In genomic region chr5:54785729-54786548, GRCh38 we compare ENCODE assay signal across 8 cellular contexts.
DNase-seq lines count a peak whose midpoint lies in the region; ATAC-seq and TF ChIP-seq lines count a peak whose summit lies in the region.

No MANE protein-coding gene starts in this region.

- H3K27me3 Mint-ChIP-seq in natural killer cell (ENCODE audit: low read depth in 2 of 2): no peaks in the 10 kb centered on the region
- no peaks in the 10 kb centered on the region for H3K27me3 Mint-ChIP-seq in immature natural killer cell (ENCODE audit: low read depth in 3 of 3)

- DNase-seq in cerebellar cortex (ENCODE audit: low spot score) (peak; percentile 87), natural killer cell (no peak), NCI-H526 treated with DMSO at 0.1 percent for 48 hours (lab: John Stamatoyannopoulos, UW) (no peak), immature natural killer cell (no peak), HAP-1 (ENCODE audit: low spot score in 2 of 2) (no peak)

- H3K36me3 ChIP-seq in HAP-1 (replicated peaks): no peaks in the 10 kb centered on the region

- peaks cover 0 to 3% of the 10 kb centered on the region in 2 donors for H3K9me3 Mint-ChIP-seq in natural killer cell
- H3K9me3 Mint-ChIP-seq in immature natural killer cell: no peaks in the 10 kb centered on the region

- no peak overlapping the region for H3K4me3 Mint-ChIP-seq in natural killer cell
- H3K4me3 Mint-ChIP-seq in immature natural killer cell: peak overlapping the region in 1 of 5 donors; percentile 16

- H3K9me3 ChIP-seq in HAP-1: no peaks in the 10 kb centered on the region

- H3K27ac Mint-ChIP-seq in natural killer cell: no peak overlapping the region
- H3K27ac Mint-ChIP-seq in immature natural killer cell: peak overlapping the region in 2 of 6 donors; percentile 10 to 55

- in situ Hi-C loops in HAP-1 (cut with MboI; ENCODE audit: low sequenced_read_pairs): no loop called here

- H3K4me3 ChIP-seq in HAP-1: no peak overlapping the region

- H3K27me3 ChIP-seq in HAP-1 (ENCODE audit: low read depth): no peaks in the 10 kb centered on the region

- H3K36me3 Mint-ChIP-seq in natural killer cell (peaks cover 7% of the 10 kb centered on the region), immature natural killer cell (peaks cover 0 to 3% (median 0%) of the 10 kb centered on the region in 3 donors)

- TF ChIP-seq CTCF in natural killer cell (IDR thresholded peaks at IDR 0.05): no peak

- H3K4me1 Mint-ChIP-seq in natural killer cell: peaks cover 5 to 16% of the 10 kb centered on the region in 2 donors
- peaks cover 4 to 17% of the 10 kb centered on the region in 2 donors for H3K4me1 Mint-ChIP-seq in immature natural killer cell

- intact Hi-C loops in natural killer cell (cut with micrococcal nuclease): no loop called here

- ATAC-seq in GM19455 (IDR thresholded peaks at IDR 0.05; ENCODE audit: unreplicated experiment): peak; percentile 69
- ATAC-seq in HG03558 (IDR thresholded peaks at IDR 0.05; ENCODE audit: extremely low read depth, unreplicated experiment): peak; percentile 72
- ATAC-seq in natural killer cell: peak in 2 of 3 donors; percentile 21 to 56
- ATAC-seq in HG03457 (IDR thresholded peaks at IDR 0.05; ENCODE audit: unreplicated experiment): no peak

- no peaks in the 10 kb centered on the region for H3K4me1 ChIP-seq in HAP-1
